In genomic region chr4:147975325-147975724, GRCh38 we compare ENCODE assay signal across 20 cellular contexts.
DNase-seq lines count a peak whose midpoint lies in the region; ATAC-seq, FAIRE-seq and TF ChIP-seq lines count a peak whose summit lies in the region.
"Had no signal": no experiment of that assay in that cellular context is flagged by ENCODE, and none has a peak within 500 bp of the region (broad histone marks: within the 10 kb centered on the region; RNA-seq: fewer than 3 reads in every experiment).

No MANE protein-coding gene starts in this region.

- FAIRE-seq in GM19239 (lab: Jason Lieb, UNC), result peak; percentile 67

- DNase-seq in GM19239 (ENCODE audit: insufficient read length, low spot score), result no peak
- peak; percentile 33 to 78 for DNase-seq in cardiac fibroblast (ENCODE audit: low read depth in 2 of 2)
- DNase-seq in activated CD4-positive, alpha-beta T cell treated with anti-CD3 and anti-CD28 coated beads, Interleukin-2, amount 50 U/mL, for 48 hours, result no peak
- DNase-seq in mesenteric fat pad (ENCODE audit: low spot score), result no peak
- no peak for DNase-seq in SK-N-DZ (ENCODE audit: low spot score)
- DNase-seq: activated CD4-positive, alpha-beta T cell treated with anti-CD3 and anti-CD28 coated beads for 48 hours; activated naive CD8-positive, alpha-beta T cell treated with anti-CD3 and anti-CD28 coated beads, Interleukin-2, amount 10 ng/mL, durations not matched to agents 7 days and 5 days; BE2C; Caco-2; kidney glomerular epithelial cell; NCI-H1105; NCI-H2081 treated with DMSO at 0.1 percent for 48 hours; NCI-H510A; stimulated activated naive B cell treated with anti-CD40 and anti-IgM and Interleukin-4, amounts not matched to agents 10 μg/mL and 1 μg/mL and 100 μg/mL, for 72 hours; SW 1271 had no signal

- no peak for TF ChIP-seq EP300 in gastroesophageal sphincter (IDR thresholded peaks at IDR 0.05)

- ATAC-seq in gastroesophageal sphincter, result peak; percentile 19
- ATAC-seq: esophagus mucosa; stimulated activated naive B cell treated with anti-CD40 and anti-IgM and Interleukin-4, amounts not matched to agents 10 μg/mL and 1 μg/mL and 100 μg/mL, for 72 hours had no signal

- H3K27me3 ChIP-seq in gastroesophageal sphincter (no peaks in the 10 kb centered on the region), skeletal muscle tissue (ENCODE audit: control insufficient read depth in 3 of 3, insufficient read depth in 3 of 3, low read length in 3 of 3) (no peaks in the 10 kb centered on the region)
- H3K27me3 ChIP-seq: BE2C, cardiac muscle cell, tibial artery had no signal

- TF ChIP-seq POLR2A in gastroesophageal sphincter (IDR thresholded peaks at IDR 0.05), result no peak

- no peak overlapping the region for H3K9ac ChIP-seq in skeletal muscle tissue (ENCODE audit: low read depth in 1 of 3, low read length in 3 of 3)

- no peak for TF ChIP-seq CTCF in cardiac fibroblast (IDR thresholded peaks at IDR 0.05; ENCODE audit: low read depth, low read length)
- TF ChIP-seq CTCF in gastroesophageal sphincter (IDR thresholded peaks at IDR 0.05), result no peak

- H3K4me1 ChIP-seq in gastroesophageal sphincter, result peaks cover 6 to 44% (median 11%) of the 10 kb centered on the region in 3 donors
- H3K4me1 ChIP-seq in skeletal muscle tissue (ENCODE audit: control insufficient read depth in 3 of 3, insufficient read depth in 3 of 3, low read length in 3 of 3), result peaks cover 7 to 20% (median 19%) of the 10 kb centered on the region in 3 donors
- H3K4me1 ChIP-seq: Caco-2 had no signal

- WGBS in gastroesophageal sphincter (ENCODE audit: low coverage in 1 of 2), 2 donors, result 70 to 88% methylated on average over 3 of the region's 3 CpGs

- H3K27ac ChIP-seq in gastroesophageal sphincter (peak overlapping the region in 1 of 4 donors; percentile 20), skeletal muscle tissue (ENCODE audit: low read depth, low read length) (peak overlapping the region; percentile 21)
- H3K27ac ChIP-seq: cardiac muscle cell, tibial artery had no signal

- H3K4me3 ChIP-seq in cardiac fibroblast (replicated peaks in 1 of 2; ENCODE audit: low read depth in 2 of 2, low read length in 2 of 2) (no peak overlapping the region), gastroesophageal sphincter (no peak overlapping the region), skeletal muscle tissue (ENCODE audit: low read length in 3 of 3) (no peak overlapping the region)
- H3K4me3 ChIP-seq: cardiac muscle cell, tibial artery had no signal

- H3K9me3 ChIP-seq in gastroesophageal sphincter, result no peaks in the 10 kb centered on the region
- H3K9me3 ChIP-seq in skeletal muscle tissue (ENCODE audit: control insufficient read depth in 3 of 3, low read length in 3 of 3), result no peaks in the 10 kb centered on the region
- H3K9me3 ChIP-seq: BE2C, Caco-2, tibial artery had no signal

- H3K36me3 ChIP-seq in gastroesophageal sphincter, result peaks cover 0 to 47% of the 10 kb centered on the region in 2 donors
- no peaks in the 10 kb centered on the region for H3K36me3 ChIP-seq in skeletal muscle tissue (ENCODE audit: control insufficient read depth in 3 of 3, insufficient read depth in 3 of 3, low read length in 3 of 3)
- H3K36me3 ChIP-seq: cardiac muscle cell had no signal

Comparison
In these comparisons a context has a peak if more than half of its experiments do, and no peak if none do; other contexts are left out.
1. DNase-seq: peak in cardiac fibroblast (2 of 2); none in GM19239 (single experiment), activated CD4-positive, alpha-beta T cell treated with anti-CD3 and anti-CD28 coated beads, Interleukin-2, amount 50 U/mL, for 48 hours (0 of 2), mesenteric fat pad (single experiment) and SK-N-DZ (single experiment).